4 cellular contexts compared by ENCODE assay signal in genomic region chr11:46963848-46964247, GRCh38.
TF ChIP-seq lines count a peak whose summit lies in the region.

No MANE protein-coding gene starts in this region.

TF ChIP-seq in A549, 52 proteins besides CTCF, POLR2A, EP300 and RAD21:
- TF ChIP-seq NFE2L2 (conservative IDR thresholded peaks at IDR 0.05; ENCODE audit: low read length) (peak; percentile 78), HOXA7 (CRISPR knock-in tag; IDR thresholded peaks at IDR 0.05) (no peak), CBX8 (IDR thresholded peaks at IDR 0.05) (no peak), JUN (IDR thresholded peaks at IDR 0.05) (no peak), REST (IDR thresholded peaks at IDR 0.05) (no peak), TFCP2L1 (CRISPR knock-in tag; IDR thresholded peaks at IDR 0.05) (no peak), JUNB (IDR thresholded peaks at IDR 0.05) (no peak), HMGXB4 (CRISPR knock-in tag; IDR thresholded peaks at IDR 0.05; ENCODE audit: borderline replicate concordance) (no peak), MAFK (IDR thresholded peaks at IDR 0.05; ENCODE audit: partially characterized antibody) (peak; percentile 99)
TF ChIP-seq in A549: peak in this region for 2.

TF ChIP-seq in IMR-90, 13 proteins besides CTCF, POLR2A, EP300 and RAD21:
- no peak for TF ChIP-seq BHLHE40 (IDR thresholded peaks at IDR 0.05; ENCODE audit: low read depth, low read length)
- TF ChIP-seq RCOR1 (IDR thresholded peaks at IDR 0.05; ENCODE audit: insufficient replicate concordance, low read length) = no peak
- TF ChIP-seq NFE2L2 (IDR thresholded peaks at IDR 0.05; ENCODE audit: low read depth, low read length) = peak; percentile 86
- TF ChIP-seq CHD1 (IDR thresholded peaks at IDR 0.05; ENCODE audit: low read depth, low read length) = no peak
- TF ChIP-seq RFX5 (IDR thresholded peaks at IDR 0.05; ENCODE audit: low read depth, low read length) = no peak
- TF ChIP-seq SMC3 (IDR thresholded peaks at IDR 0.05; ENCODE audit: low read depth, low read length) = no peak
- TF ChIP-seq FOS (IDR thresholded peaks at IDR 0.05; ENCODE audit: low read depth, low read length) = no peak
- TF ChIP-seq MAFK (IDR thresholded peaks at IDR 0.05; ENCODE audit: low read depth, low read length) = peak; percentile 100

TF ChIP-seq in H1, 55 proteins besides CTCF, POLR2A, EP300 and RAD21 (continues in another document):
- no peak for TF ChIP-seq CBX5 (IDR thresholded peaks at IDR 0.05; ENCODE audit: low read depth, low read length)
- TF ChIP-seq YY1 (IDR thresholded peaks at IDR 0.05; ENCODE audit: low read depth, low read length) = no peak
- no peak for TF ChIP-seq MAX (IDR thresholded peaks at IDR 0.05)
- no peak for TF ChIP-seq PHF8 (conservative IDR thresholded peaks at IDR 0.05; ENCODE audit: low read depth, low read length)
- peak; percentile 100 for TF ChIP-seq MAFK (IDR thresholded peaks at IDR 0.05; ENCODE audit: low read depth, low read length)
- no peak for TF ChIP-seq CHD7 (IDR thresholded peaks at IDR 0.05; ENCODE audit: insufficient replicate concordance, low read length)
- no peak for TF ChIP-seq E2F6 (IDR thresholded peaks at IDR 0.05)
- TF ChIP-seq USF2 (IDR thresholded peaks at IDR 0.05; ENCODE audit: low read length) = no peak
- TF ChIP-seq ASH2L (IDR thresholded peaks at IDR 0.05; ENCODE audit: low read length) = no peak

TF ChIP-seq in GM12891, 5 proteins besides CTCF, POLR2A, EP300 and RAD21:
- TF ChIP-seq SPI1 (IDR thresholded peaks at IDR 0.05; ENCODE audit: low read depth, low read length) (no peak), TAF1 (IDR thresholded peaks at IDR 0.05; ENCODE audit: low read depth, low read length) (no peak), POU2F2 (IDR thresholded peaks at IDR 0.05; ENCODE audit: low read depth, low read length) (no peak), POLR2AphosphoS5 (IDR thresholded peaks at IDR 0.05; ENCODE audit: low read depth, low read length) (no peak), PAX5 (IDR thresholded peaks at IDR 0.05; ENCODE audit: insufficient read depth, low read length, severe bottlenecking) (no peak)
